ENCODE assay signal across 8 cellular contexts in genomic region chr17:32142038-32142856, GRCh38. TPM values are rescaled to one million over a fixed set of nuclear protein-coding genes. Genes with fewer than 3 reads are reported as not detected.
DNase-seq lines count a peak whose midpoint lies in the region; ATAC-seq, FAIRE-seq and TF ChIP-seq lines count a peak whose summit lies in the region.

RHOT1 (plus strand) TSS chr17:32142502; CDS start chr17:32142693, 191 bp downstream.

- H3K4me2 ChIP-seq in DOHH2 (ENCODE audit: low read length): peak within 1 kb of the TSS; percentile 81

- peaks cover 23% of the 10 kb centered on the region for H3K4me1 ChIP-seq in DOHH2 (ENCODE audit: control insufficient read depth, low read length)

- no peaks in the 10 kb centered on the region for H4K20me1 ChIP-seq in DOHH2 (ENCODE audit: control insufficient read depth, insufficient read depth, low read depth, low read length)

- peaks cover 6% of the 10 kb centered on the region; the same call in 1 of the 2 replicates for H3F3A ChIP-seq in DOHH2 (ENCODE audit: control insufficient read depth, insufficient read depth)

- peaks cover 9% of the 10 kb centered on the region; the same call in 1 of the 2 replicates for H3K36me3 ChIP-seq in DOHH2 (ENCODE audit: control insufficient read depth, low read length)

- no peaks in the 10 kb centered on the region for H3K27me3 ChIP-seq in DOHH2 (ENCODE audit: control insufficient read depth, low read length)

- peak within 1 kb of the TSS; percentile 98 for H3K4me3 ChIP-seq in DOHH2 (ENCODE audit: low read length)

- no peaks in the 10 kb centered on the region for H3K9me2 ChIP-seq in DOHH2 (replicated peaks; ENCODE audit: control insufficient read depth, low read length)

- peak; percentile 57 for ATAC-seq in GM21737 (IDR thresholded peaks at IDR 0.05; ENCODE audit: unreplicated experiment)

- H3K27ac ChIP-seq in DOHH2 (ENCODE audit: low read depth, low read length): peak within 1 kb of the TSS; percentile 38

- TF ChIP-seq CTCF in DOHH2 (IDR thresholded peaks at IDR 0.05; ENCODE audit: low read depth, low read length, poor library complexity, severe bottlenecking): peak; percentile 68

- no peak for FAIRE-seq in frontal cortex (lab: Jason Lieb, UNC)

- H3K9me3 ChIP-seq in DOHH2 (ENCODE audit: control insufficient read depth, insufficient read depth, low read length): no peaks in the 10 kb centered on the region

- DNase-seq in Kasumi-1 (lab: John Stamatoyannopoulos, UW) (peak; percentile 83 to 84), SHP77 (lab: John Stamatoyannopoulos, UW) (peak; percentile 65 to 77), frontal cortex (ENCODE audit: low spot score in 2 of 2) (peak; percentile 71 to 82), non-pigmented ciliary epithelial cell (ENCODE audit: low read depth) (peak; percentile 65), superior temporal gyrus (ENCODE audit: extremely low spot score) (peak; percentile 84)
- DNase-seq in activated gamma-delta T cell treated with anti-CD3 and anti-CD28 coated beads, Interleukin-2, amount 50 U/mL, for 16 hours (ENCODE audit: low read depth): peak; percentile 62

- peaks cover 40% of the 10 kb centered on the region for H3K79me2 ChIP-seq in DOHH2 (ENCODE audit: control insufficient read depth, low read length)

RNA-seq across cellular contexts. Expression of gene RHOT1, which starts in this region (rescaled TPM):
- total RNA-seq in frontal cortex: 156 TPM

Comparison
In these comparisons a context has a peak if more than half of its experiments do, and no peak if none do; other contexts are left out.
1. Peak in every context shown above with its lines: DNase-seq, ATAC-seq, H3K4me3 ChIP-seq and H3K27ac ChIP-seq.